In the genomic region with DNA sequence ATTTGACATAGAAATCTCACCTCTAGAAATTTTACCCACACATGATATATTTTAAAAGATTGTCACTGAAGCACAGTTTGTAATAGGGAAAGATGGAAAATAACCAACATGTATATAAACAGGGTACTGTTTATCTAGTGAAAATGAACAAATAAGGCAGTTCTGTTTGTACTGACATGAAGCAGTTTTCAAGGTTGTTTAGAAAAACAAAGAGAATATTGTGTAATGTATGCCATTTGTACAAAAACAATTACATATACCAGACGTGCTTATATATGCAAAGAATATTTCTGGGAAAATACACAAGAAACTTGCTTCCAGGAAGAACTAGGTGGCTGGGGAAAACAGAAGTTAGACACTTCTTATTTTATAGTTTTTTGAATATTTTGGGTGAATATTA, we compare ENCODE assay signal across 19 cellular contexts. TPM values are rescaled to one million over a fixed set of nuclear protein-coding genes. Genes with fewer than 3 reads are reported as not detected.
DNase-seq lines count a peak whose midpoint lies in the region; ATAC-seq and TF ChIP-seq lines count a peak whose summit lies in the region.
"Had no signal": no experiment of that assay in that cellular context is flagged by ENCODE, and none has a peak within 500 bp of the region (broad histone marks: within the 10 kb centered on the region; RNA-seq: fewer than 3 reads in every experiment).

No MANE protein-coding gene starts in this region.

- 43% methylated on average over 1 of the region's 1 CpG for WGBS in esophagus muscularis mucosa
- WGBS in tibial nerve, 2 donors: 13 to 29% methylated on average over 1 of the region's 1 CpG

- H3K4me2 ChIP-seq in osteoblast (ENCODE audit: insufficient read depth, low read length): peak overlapping the region; percentile 55

- TF ChIP-seq POLR2A in esophagus muscularis mucosa (IDR thresholded peaks at IDR 0.05; ENCODE audit: low read depth): no peak
- TF ChIP-seq POLR2A in tibial nerve (IDR thresholded peaks at IDR 0.05): no peak

- H3K9me3 ChIP-seq in SJSA1 (replicated peaks): no peaks in the 10 kb centered on the region
- no peaks in the 10 kb centered on the region for H3K9me3 ChIP-seq in esophagus muscularis mucosa
- no peaks in the 10 kb centered on the region for H3K9me3 ChIP-seq in osteoblast (ENCODE audit: low read depth, low read length)
- H3K9me3 ChIP-seq in tibial nerve: no peaks in the 10 kb centered on the region

- TF ChIP-seq CTCF in esophagus muscularis mucosa (IDR thresholded peaks at IDR 0.05) (no peak), osteoblast (IDR thresholded peaks at IDR 0.05; ENCODE audit: extremely low read depth, low read depth, low read length) (no peak), tibial nerve (IDR thresholded peaks at IDR 0.05) (no peak)

- H2AFZ ChIP-seq in osteoblast (ENCODE audit: low read length): no peak overlapping the region

- DNase-seq in SJSA1 (ENCODE audit: low read depth in 1 of 2, low spot score in 2 of 2) (no peak), esophagus muscularis mucosa (ENCODE audit: extremely low spot score) (no peak), osteoblast (ENCODE audit: insufficient read length, low spot score, missing footprints) (no peak), tibial nerve (ENCODE audit: low spot score in 2 of 2) (no peak), AG20443 (ENCODE audit: low spot score) (no peak), SHP77 treated with DMSO at 0.1 percent for 48 hours (lab: John Stamatoyannopoulos, UW) (no peak)
- DNase-seq: activated CD4-positive, alpha-beta memory T cell treated with anti-CD3 and anti-CD28 coated beads for 36 hours; activated T-cell treated with anti-CD3 and anti-CD28 coated beads for 4 hours; Calu3; cerebellar nuclear complex; NCI-H1105; NCI-H2107; NCI-H526; stimulated activated CD4-positive, alpha-beta T cell treated with anti-CD3 and anti-CD28 coated beads, Interleukin-12 subunit alpha, Interleukin-12 subunit beta, amount 100 ng/mL, for 4 hours; stimulated activated CD8-positive, alpha-beta memory T cell treated with anti-CD3 and anti-CD28 coated beads, Interleukin-4, amount 100 ng/mL, for 48 hours; T-helper 17 cell; WERI-Rb-1 had no signal

- H3K36me3 ChIP-seq in SJSA1: no peaks in the 10 kb centered on the region
- no peaks in the 10 kb centered on the region for H3K36me3 ChIP-seq in esophagus muscularis mucosa
- no peaks in the 10 kb centered on the region for H3K36me3 ChIP-seq in osteoblast (ENCODE audit: insufficient read depth, low read length)
- no peaks in the 10 kb centered on the region for H3K36me3 ChIP-seq in tibial nerve
- H3K36me3 ChIP-seq: WERI-Rb-1 had no signal

- H3K27ac ChIP-seq in SJSA1 (peak overlapping the region; percentile 55), esophagus muscularis mucosa (replicated peaks in 1 of 4) (peak overlapping the region; percentile 68 to 78 (median 72)), osteoblast (ENCODE audit: low read depth, low read length) (peak overlapping the region; percentile 84), tibial nerve (peak overlapping the region; percentile 66 to 91 (median 86))
- H3K27ac ChIP-seq: WERI-Rb-1 had no signal

- no peak for TF ChIP-seq EP300 in esophagus muscularis mucosa (IDR thresholded peaks at IDR 0.05)
- no peak for TF ChIP-seq EP300 in tibial nerve (IDR thresholded peaks at IDR 0.05)

- no peaks in the 10 kb centered on the region for H3K79me2 ChIP-seq in osteoblast (ENCODE audit: insufficient read depth, low read length)

- no peak overlapping the region for H3K4me3 ChIP-seq in SJSA1
- no peak overlapping the region for H3K4me3 ChIP-seq in esophagus muscularis mucosa
- H3K4me3 ChIP-seq in osteoblast (ENCODE audit: insufficient read depth, low read length): no peak overlapping the region
- no peak overlapping the region for H3K4me3 ChIP-seq in tibial nerve

- no peaks in the 10 kb centered on the region for H4K20me1 ChIP-seq in osteoblast (ENCODE audit: insufficient read depth, low read length)

- ATAC-seq in GM18870 (IDR thresholded peaks at IDR 0.05; ENCODE audit: unreplicated experiment): no peak
- ATAC-seq: natural killer cell treated with Interleukin-12 subunit alpha and Interleukin-12 subunit beta and Interleukin-15 and Interleukin-18, amount 100 ng/mL, for 72 hours; T-helper 17 cell had no signal

- H3K27me3 ChIP-seq in SJSA1 (replicated peaks) (no peaks in the 10 kb centered on the region), esophagus muscularis mucosa (no peaks in the 10 kb centered on the region), osteoblast (ENCODE audit: insufficient read depth, low read length) (no peaks in the 10 kb centered on the region), tibial nerve (no peaks in the 10 kb centered on the region)

- H3K4me1 ChIP-seq in SJSA1 (replicated peaks) (peaks cover 21% of the 10 kb centered on the region), esophagus muscularis mucosa (peaks cover 7 to 22% (median 20%) of the 10 kb centered on the region in 4 donors), osteoblast (ENCODE audit: insufficient read depth, low read length) (peaks cover 22% of the 10 kb centered on the region), tibial nerve (peaks cover 4 to 28% (median 17%) of the 10 kb centered on the region in 4 donors)

- intact Hi-C loops in esophagus muscularis mucosa (cut with DNase I): loop anchor here (5.0 kb wide), 1 partner anchor 42 kb away; no protein-coding TSS in a partner anchor

RNA-seq across cellular contexts. Expression of gene FERMT2, which starts 59.3 kb away (rescaled TPM):
- total RNA-seq in SJSA1 (2014; rRNA removed; shearing (Covaris generic)): 164 and 207 TPM in 2 replicates
- 100 to 1,000 TPM; 293 to 397 (median 370) TPM for total RNA-seq in esophagus muscularis mucosa
- 220 and 280 TPM in 2 replicates for total RNA-seq in osteoblast
- total RNA-seq in tibial nerve: 100 to 1,000 TPM; 116 to 165 (median 146) TPM
